17 cellular contexts compared by ENCODE assay signal in genomic region chr2:205574041-205574440, GRCh38.
"Had no signal": no experiment of that assay in that cellular context is flagged by ENCODE, and none has a peak within 500 bp of the region (broad histone marks: within the 10 kb centered on the region; RNA-seq: fewer than 3 reads in every experiment).

No MANE protein-coding gene starts in this region.

- H3K36me3 Mint-ChIP-seq: activated CD8-positive, alpha-beta memory T cell treated with anti-CD3 and anti-CD28 coated beads, Interleukin-2, amount 10 ng/mL, durations not matched to agents 7 days and 5 days; natural killer cell; stimulated activated effector memory CD8-positive, alpha-beta T cell treated with anti-CD3 and anti-CD28 coated beads, Interleukin-12 subunit alpha, Interleukin-12 subunit beta, amount 100 ng/mL, for 72 hours had no signal

- H3K4me3 Mint-ChIP-seq: activated B cell treated with CpG ODN at 0.5 μM for 24 hours; activated CD8-positive, alpha-beta memory T cell treated with anti-CD3 and anti-CD28 coated beads, Interleukin-2, amount 10 ng/mL, durations not matched to agents 7 days and 5 days; activated naive CD8-positive, alpha-beta T cell; activated T-cell treated with anti-CD3 and anti-CD28 coated beads, Interleukin-2, amount 50 U/mL, for 24 hours; natural killer cell; stimulated activated effector memory CD8-positive, alpha-beta T cell treated with anti-CD3 and anti-CD28 coated beads, Interleukin-12 subunit alpha, Interleukin-12 subunit beta, amount 100 ng/mL, for 72 hours; T-helper 17 cell had no signal

- DNase-seq: activated B cell treated with CpG ODN at 0.5 μM for 24 hours; activated CD4-positive, alpha-beta T cell treated with anti-CD3 and anti-CD28 coated beads, Interleukin-2, amount 50 U/mL, for 1 hour; activated CD8-positive, alpha-beta memory T cell treated with anti-CD3 and anti-CD28 coated beads, Interleukin-2, amount 10 ng/mL, durations not matched to agents 7 days and 5 days; activated gamma-delta T cell; activated T-cell treated with anti-CD3 and anti-CD28 coated beads, Interleukin-2, amount 50 U/mL, for 24 hours; anterior cingulate cortex; glutamatergic neuron; natural killer cell; small intestine; T-helper 17 cell; tibial artery had no signal

- H3K27ac Mint-ChIP-seq: activated B cell treated with CpG ODN at 0.5 μM for 24 hours; activated CD8-positive, alpha-beta memory T cell treated with anti-CD3 and anti-CD28 coated beads, Interleukin-2, amount 10 ng/mL, durations not matched to agents 7 days and 5 days; activated naive CD8-positive, alpha-beta T cell; activated T-cell treated with anti-CD3 and anti-CD28 coated beads, Interleukin-2, amount 50 U/mL, for 24 hours; natural killer cell; stimulated activated effector memory CD8-positive, alpha-beta T cell treated with anti-CD3 and anti-CD28 coated beads, Interleukin-12 subunit alpha, Interleukin-12 subunit beta, amount 100 ng/mL, for 72 hours; T-helper 17 cell had no signal

- H3K9me3 ChIP-seq: vagina had no signal

- ATAC-seq: activated CD8-positive, alpha-beta memory T cell treated with anti-CD3 and anti-CD28 coated beads, Interleukin-2, amount 10 ng/mL, durations not matched to agents 7 days and 5 days; natural killer cell; stimulated activated effector memory CD8-positive, alpha-beta T cell treated with anti-CD3 and anti-CD28 coated beads, Interleukin-12 subunit alpha, Interleukin-12 subunit beta, amount 100 ng/mL, for 72 hours; T-helper 17 cell had no signal

- H3K36me3 ChIP-seq: right atrium auricular region, tibial artery, vagina had no signal

- H3K4me1 Mint-ChIP-seq: activated B cell treated with CpG ODN at 0.5 μM for 24 hours; activated CD8-positive, alpha-beta memory T cell treated with anti-CD3 and anti-CD28 coated beads, Interleukin-2, amount 10 ng/mL, durations not matched to agents 7 days and 5 days; natural killer cell; stimulated activated effector memory CD8-positive, alpha-beta T cell treated with anti-CD3 and anti-CD28 coated beads, Interleukin-12 subunit alpha, Interleukin-12 subunit beta, amount 100 ng/mL, for 72 hours; T-helper 17 cell had no signal

- H3K9me3 Mint-ChIP-seq: stimulated activated effector memory CD8-positive, alpha-beta T cell treated with anti-CD3 and anti-CD28 coated beads, Interleukin-12 subunit alpha, Interleukin-12 subunit beta, amount 100 ng/mL, for 72 hours had no signal

- H3K27me3 ChIP-seq: right atrium auricular region, tibial artery, vagina had no signal

- H3K4me1 ChIP-seq: right atrium auricular region, tibial artery had no signal

- H3K27ac ChIP-seq: right atrium auricular region, tibial artery, vagina had no signal

- H3K4me3 ChIP-seq: right atrium auricular region, tibial artery, vagina had no signal

- H3K27me3 Mint-ChIP-seq: activated CD8-positive, alpha-beta memory T cell treated with anti-CD3 and anti-CD28 coated beads, Interleukin-2, amount 10 ng/mL, durations not matched to agents 7 days and 5 days; activated T-cell treated with anti-CD3 and anti-CD28 coated beads, Interleukin-2, amount 50 U/mL, for 24 hours; T-helper 17 cell had no signal

- FAIRE-seq: colon, endothelial cell of umbilical vein, small intestine had no signal
